In the genomic region with DNA sequence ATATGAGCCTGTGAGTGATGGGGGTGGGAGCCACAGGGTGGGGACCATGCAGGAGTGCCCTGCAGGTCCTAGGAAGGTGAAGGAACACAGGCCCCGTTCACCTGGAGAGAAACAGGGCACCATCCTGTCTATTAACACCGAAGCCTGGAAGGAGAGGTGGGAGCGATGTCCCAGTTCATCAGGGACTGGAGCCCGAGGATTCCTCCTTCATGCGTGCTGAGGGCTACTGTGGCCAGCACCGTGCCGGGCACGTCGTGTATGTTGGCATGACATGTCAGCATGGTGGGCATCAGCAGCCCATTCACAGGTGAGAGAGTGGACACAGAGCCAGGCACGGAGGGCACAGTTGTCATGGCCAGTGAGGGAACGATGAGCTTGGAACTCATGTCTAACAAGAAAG, we compare ENCODE assay signal across 30 cellular contexts. TPM values are rescaled to one million over a fixed set of nuclear protein-coding genes. Genes with fewer than 3 reads are reported as not detected.
DNase-seq lines count a peak whose midpoint lies in the region; ATAC-seq, FAIRE-seq and TF ChIP-seq lines count a peak whose summit lies in the region.
"Had no signal": no experiment of that assay in that cellular context is flagged by ENCODE, and none has a peak within 500 bp of the region (broad histone marks: within the 10 kb centered on the region; RNA-seq: fewer than 3 reads in every experiment).

No MANE protein-coding gene starts in this region.

- no peak overlapping the region for H3K27ac Mint-ChIP-seq in activated T-cell treated with anti-CD3 and anti-CD28 coated beads, Interleukin-2, amount 50 U/mL, for 24 hours

- peaks cover 2% of the 10 kb centered on the region for H3K4me1 Mint-ChIP-seq in activated T-cell treated with anti-CD3 and anti-CD28 coated beads, Interleukin-2, amount 50 U/mL, for 24 hours (ENCODE audit: low read depth)

- peaks cover 0 to 2% of the 10 kb centered on the region in 2 donors for H3K4me1 ChIP-seq in kidney (ENCODE audit: control insufficient read depth in 1 of 2, insufficient read depth in 1 of 2, low read depth in 1 of 2, low read length in 2 of 2)

- H3K4me3 Mint-ChIP-seq in activated T-cell treated with anti-CD3 and anti-CD28 coated beads, Interleukin-2, amount 50 U/mL, for 24 hours: no peak overlapping the region

- no peaks in the 10 kb centered on the region for H3K36me3 ChIP-seq in kidney (ENCODE audit: control insufficient read depth in 1 of 2, insufficient read depth in 2 of 2, low read length in 2 of 2)
- H3K36me3 ChIP-seq: SJCRH30 had no signal

- no peak overlapping the region for H3K4me3 ChIP-seq in kidney (ENCODE audit: low read length in 2 of 2)
- H3K4me3 ChIP-seq: PC-9, SJCRH30 had no signal

- no peak for ATAC-seq in HG02970 (IDR thresholded peaks at IDR 0.05; ENCODE audit: low FRiP score, unreplicated experiment)
- ATAC-seq: Right ventricle myocardium inferior had no signal

- POLR2A ChIA-PET in GM10248 (lab: Yijun Ruan, JAX): interaction anchor here (0.6 kb wide), 1 partner anchor 27 kb away, joined by 6 read pairs; no protein-coding TSS in a partner anchor

- H3K27me3 Mint-ChIP-seq in activated T-cell treated with anti-CD3 and anti-CD28 coated beads, Interleukin-2, amount 50 U/mL, for 24 hours: peaks cover 19% of the 10 kb centered on the region

- H3K27ac ChIP-seq in caudate nucleus (ENCODE audit: low read depth, low read length): peak overlapping the region; percentile 98
- no peak overlapping the region for H3K27ac ChIP-seq in kidney (ENCODE audit: low read depth in 2 of 2, low read length in 2 of 2)
- H3K27ac ChIP-seq in temporal lobe (ENCODE audit: low read depth, low read length): peak overlapping the region; percentile 99
- H3K27ac ChIP-seq: PC-9, SJCRH30 had no signal

- DNase-seq in activated T-cell treated with anti-CD3 and anti-CD28 coated beads, Interleukin-2, amount 50 U/mL, for 24 hours: peak; percentile 23
- DNase-seq in activated T-cell treated with anti-CD3 and anti-CD28 coated beads for 4 hours: no peak
- no peak for DNase-seq in caudate nucleus (lab: John Stamatoyannopoulos, UW)
- peak; percentile 39 for DNase-seq in kidney
- no peak for DNase-seq in GM10248 (ENCODE audit: extremely low spot score)
- DNase-seq in iPS-NIHi11 (ENCODE audit: low spot score): no peak
- DNase-seq: Calu3, DMS153, DND-41, KBM-7, MV-4-11, NCI-H1105, NCI-H1436 treated with DMSO at 0.1 percent for 48 hours, NCI-H187 treated with DMSO at 0.1 percent for 48 hours, NCI-H2171 treated with DMSO at 0.1 percent for 48 hours, NCI-H446 treated with DMSO at 0.1 percent for 48 hours, NCI-H526 treated with DMSO at 0.1 percent for 48 hours, SJCRH30 had no signal

- TF ChIP-seq CTCF in kidney (IDR thresholded peaks at IDR 0.05; ENCODE audit: borderline replicate concordance, extremely low read depth, insufficient read depth): no peak
- TF ChIP-seq CTCF in GM10248 (IDR thresholded peaks at IDR 0.05; ENCODE audit: control extremely low read depth, extremely low read depth, low read depth, missing control alignments): no peak

- intact Hi-C loops in kidney (cut with DNase I): no loop called here

- FAIRE-seq in kidney (lab: Jason Lieb, UNC): no peak
- FAIRE-seq: GM18507, H54 had no signal

- no peaks in the 10 kb centered on the region for H3K9me3 Mint-ChIP-seq in activated T-cell treated with anti-CD3 and anti-CD28 coated beads, Interleukin-2, amount 50 U/mL, for 24 hours

- H3K9ac ChIP-seq in kidney (ENCODE audit: low read length in 2 of 2): no peak overlapping the region

- CTCF ChIA-PET in GM10248 (lab: Yijun Ruan, JAX): interaction anchor here (1.2 to 18.2 kb wide), 3 partner anchors 9 to 54 kb away, joined by 3 to 301 read pairs (median 79); no protein-coding TSS in a partner anchor

- H3K36me3 Mint-ChIP-seq in activated T-cell treated with anti-CD3 and anti-CD28 coated beads, Interleukin-2, amount 50 U/mL, for 24 hours (ENCODE audit: low read depth): no peaks in the 10 kb centered on the region

- H3K9me3 ChIP-seq in kidney (ENCODE audit: control insufficient read depth in 1 of 2, low read length in 2 of 2): no peaks in the 10 kb centered on the region
- H3K9me3 ChIP-seq: SJCRH30 had no signal

RNA-seq across cellular contexts. Expression of a gene that starts 1.4 kb away (rescaled TPM):
- total RNA-seq in kidney: 0.09 TPM
- not detected for polyA plus RNA-seq in kidney (ENCODE audit: insufficient read depth, low read depth, low replicate concordance)
- total RNA-seq in temporal lobe: 6.6 TPM
- total RNA-seq: A172, Calu3, HT1080, LHCN-M2, MCF 10A, PC-9, RPMI7951, SJCRH30 had no signal
- polyA plus RNA-seq: BJ had no signal

RNA-seq across cellular contexts. Expression of a gene that starts 29.3 kb away (rescaled TPM):
- total RNA-seq in kidney: 141 TPM
- polyA plus RNA-seq in kidney (ENCODE audit: insufficient read depth, low read depth, low replicate concordance): 52.5 TPM
- total RNA-seq in temporal lobe: 12.3 TPM

Comparison
In these comparisons a context has a peak if more than half of its experiments do, and no peak if none do; other contexts are left out.
1. DNase-seq: peak in activated T-cell treated with anti-CD3 and anti-CD28 coated beads, Interleukin-2, amount 50 U/mL, for 24 hours (single experiment) and kidney (single experiment); none in activated T-cell treated with anti-CD3 and anti-CD28 coated beads for 4 hours (single experiment), caudate nucleus (0 of 61), GM10248 (single experiment) and iPS-NIHi11 (single experiment).
2. H3K27ac ChIP-seq: peak in caudate nucleus (single experiment) and temporal lobe (single experiment); none in kidney (0 of 2).
3. RNA of a gene that starts 29.3 kb away (total RNA-seq): 141 TPM in kidney (single experiment); 12.3 TPM in temporal lobe (single experiment); every median in the first group is over 10 times any median in the second.